ENCODE assay signal across 1 cellular context in genomic region chr10:3805791-3806381, GRCh38.
TF ChIP-seq lines count a peak whose summit lies in the region.

No MANE protein-coding gene starts in this region.

TF ChIP-seq in SK-N-SH, 30 proteins besides CTCF, POLR2A, EP300 and RAD21 (continued from another document):
- TF ChIP-seq, protein P1, sequence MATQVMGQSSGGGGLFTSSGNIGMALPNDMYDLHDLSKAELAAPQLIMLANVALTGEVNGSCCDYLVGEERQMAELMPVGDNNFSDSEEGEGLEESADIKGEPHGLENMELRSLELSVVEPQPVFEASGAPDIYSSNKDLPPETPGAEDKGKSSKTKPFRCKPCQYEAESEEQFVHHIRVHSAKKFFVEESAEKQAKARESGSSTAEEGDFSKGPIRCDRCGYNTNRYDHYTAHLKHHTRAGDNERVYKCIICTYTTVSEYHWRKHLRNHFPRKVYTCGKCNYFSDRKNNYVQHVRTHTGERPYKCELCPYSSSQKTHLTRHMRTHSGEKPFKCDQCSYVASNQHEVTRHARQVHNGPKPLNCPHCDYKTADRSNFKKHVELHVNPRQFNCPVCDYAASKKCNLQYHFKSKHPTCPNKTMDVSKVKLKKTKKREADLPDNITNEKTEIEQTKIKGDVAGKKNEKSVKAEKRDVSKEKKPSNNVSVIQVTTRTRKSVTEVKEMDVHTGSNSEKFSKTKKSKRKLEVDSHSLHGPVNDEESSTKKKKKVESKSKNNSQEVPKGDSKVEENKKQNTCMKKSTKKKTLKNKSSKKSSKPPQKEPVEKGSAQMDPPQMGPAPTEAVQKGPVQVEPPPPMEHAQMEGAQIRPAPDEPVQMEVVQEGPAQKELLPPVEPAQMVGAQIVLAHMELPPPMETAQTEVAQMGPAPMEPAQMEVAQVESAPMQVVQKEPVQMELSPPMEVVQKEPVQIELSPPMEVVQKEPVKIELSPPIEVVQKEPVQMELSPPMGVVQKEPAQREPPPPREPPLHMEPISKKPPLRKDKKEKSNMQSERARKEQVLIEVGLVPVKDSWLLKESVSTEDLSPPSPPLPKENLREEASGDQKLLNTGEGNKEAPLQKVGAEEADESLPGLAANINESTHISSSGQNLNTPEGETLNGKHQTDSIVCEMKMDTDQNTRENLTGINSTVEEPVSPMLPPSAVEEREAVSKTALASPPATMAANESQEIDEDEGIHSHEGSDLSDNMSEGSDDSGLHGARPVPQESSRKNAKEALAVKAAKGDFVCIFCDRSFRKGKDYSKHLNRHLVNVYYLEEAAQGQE (IDR thresholded peaks at IDR 0.05; ENCODE audit: low read depth, low read length) = no peak
